Comparison of ENCODE assay signal across 20 cellular contexts in genomic region chr11:112129656-112130055, GRCh38. TPM values are rescaled to one million over a fixed set of nuclear protein-coding genes. Genes with fewer than 3 reads are reported as not detected.
A peak's percentile ranks its signal among the peaks of the same experiment; 100 is the strongest.
DNase-seq lines count a peak whose midpoint lies in the region; ATAC-seq and TF ChIP-seq lines count a peak whose summit lies in the region.
"Had no signal": no experiment of that assay in that cellular context is flagged by ENCODE, and none has a peak within 500 bp of the region (broad histone marks: within the 10 kb centered on the region; RNA-seq: fewer than 3 reads in every experiment).

No MANE protein-coding gene starts in this region.

- TF ChIP-seq CTCF in HCT116 (IDR thresholded peaks at IDR 0.05 in 2 of 3, conservative IDR thresholded peaks at IDR 0.05 in 1 of 3; ENCODE audit: borderline replicate concordance in 1 of 3, insufficient read depth in 1 of 3, low read depth in 2 of 3, low read length in 2 of 3), result no peak
- no peak for TF ChIP-seq CTCF in RWPE1 (conservative IDR thresholded peaks at IDR 0.05; ENCODE audit: low read depth)
- TF ChIP-seq CTCF in heart right ventricle (IDR thresholded peaks at IDR 0.05), result no peak
- no peak for TF ChIP-seq CTCF in esophagus muscularis mucosa (IDR thresholded peaks at IDR 0.05)

- no peaks in the 10 kb centered on the region for H3K79me2 ChIP-seq in HCT116 (ENCODE audit: insufficient read depth, low read length)
- H3K79me2 ChIP-seq: hepatocyte had no signal

- CTCF ChIA-PET in HCT116 (lab: Charles Lee) (no interaction called here), RWPE1 (lab: Yijun Ruan, JAX) (no interaction called here)

- ATAC-seq in HCT116, result no peak
- ATAC-seq in heart right ventricle, result peak in 7 of 8 donors; percentile 52 to 80 (median 64)
- ATAC-seq in sciatic nerve, result peak; percentile 76
- no peak for ATAC-seq in GM18868 (IDR thresholded peaks at IDR 0.05; ENCODE audit: unreplicated experiment)
- ATAC-seq: stimulated activated naive CD8-positive, alpha-beta T cell treated with anti-CD3 and anti-CD28 coated beads, Interleukin-15, amount 100 ng/mL, for 72 hours had no signal

- H3K9me2 ChIP-seq in HCT116 (ENCODE audit: insufficient read depth), result no peaks in the 10 kb centered on the region

- no peak overlapping the region for H2AFZ ChIP-seq in HCT116 (ENCODE audit: low read depth, low read length, poor library complexity, severe bottlenecking)
- H2AFZ ChIP-seq: hepatocyte had no signal

- TF ChIP-seq RAD21 in HCT116 (IDR thresholded peaks at IDR 0.05; ENCODE audit: low read depth), result no peak

- BruUV-seq in HCT116 (replicated peaks; lab: Mats Ljungman, UMichigan), result no TSS peak

- in situ Hi-C loops in HAP-1 (cut with MboI; ENCODE audit: low sequenced_read_pairs), result no loop called here

- POLR2A ChIA-PET in HCT116 (lab: Charles Lee) (interaction anchor here (2.5 kb wide), 1 partner anchor 9 kb away, joined by 8 read pairs; no protein-coding TSS in a partner anchor), RWPE1 (lab: Yijun Ruan, JAX; ENCODE audit: low non-redundant PET) (no interaction called here)

- no peak overlapping the region for H3K4me2 ChIP-seq in HCT116 (ENCODE audit: low read length)
- H3K4me2 ChIP-seq: hepatocyte had no signal

- H3K4me3 ChIP-seq in HCT116 (replicated peaks in 1 of 2; ENCODE audit: low read depth in 1 of 2, low read length in 2 of 2), result no peak overlapping the region
- H3K4me3 ChIP-seq in heart right ventricle, result no peak overlapping the region
- no peak overlapping the region for H3K4me3 ChIP-seq in esophagus muscularis mucosa
- no peak overlapping the region for H3K4me3 ChIP-seq in HAP-1
- H3K4me3 ChIP-seq: hepatocyte, prostate gland had no signal

- DNase-seq in HCT116 (ENCODE audit: low read depth, low spot score) (no peak), RWPE1 (ENCODE audit: low spot score) (no peak), heart right ventricle (peak in 1 of 2 donors; percentile 6), sciatic nerve (ENCODE audit: low spot score) (no peak), esophagus muscularis mucosa (ENCODE audit: extremely low spot score) (no peak), COLO829 (ENCODE audit: low spot score) (no peak), HAP-1 (ENCODE audit: low spot score in 2 of 2) (no peak)
- DNase-seq: activated CD4-positive, alpha-beta T cell treated with anti-CD3 and anti-CD28 coated beads for 48 hours; activated naive CD4-positive, alpha-beta T cell treated with Interleukin-2 at 50 U/mL for 16 hours; cortex of kidney; naive B cell; NCI-H2107; NCI-H82; SHP77 treated with DMSO at 0.1 percent for 48 hours; stimulated activated CD4-positive, alpha-beta T cell treated with anti-CD3 and anti-CD28 coated beads, Interleukin-15, amount 100 ng/mL, for 24 hours; stimulated activated naive CD8-positive, alpha-beta T cell treated with anti-CD3 and anti-CD28 coated beads, Interleukin-15, amount 100 ng/mL, for 72 hours; T-helper 9 cell had no signal

- H3K27ac ChIP-seq in HCT116 (ENCODE audit: low read depth, low read length), result peak overlapping the region; percentile 76
- H3K27ac ChIP-seq in RWPE1, result peak overlapping the region; percentile 81
- no peak overlapping the region for H3K27ac ChIP-seq in heart right ventricle
- no peak overlapping the region for H3K27ac ChIP-seq in esophagus muscularis mucosa (replicated peaks in 1 of 4)
- H3K27ac ChIP-seq: hepatocyte, prostate gland had no signal

- intact Hi-C loops in HCT116 (cut with micrococcal nuclease) (no loop called here), heart right ventricle (cut with DNase I) (no loop called here), sciatic nerve (cut with DNase I) (no loop called here), esophagus muscularis mucosa (cut with DNase I) (loop anchor here (5.0 kb wide), 1 partner anchor 38 kb away; the partner anchor contains the start of gene TEX12)

- no peak for TF ChIP-seq EP300 in esophagus muscularis mucosa (IDR thresholded peaks at IDR 0.05)

- H3K9me3 ChIP-seq in HCT116 (ENCODE audit: control insufficient read depth in 1 of 2, insufficient read depth in 1 of 2, low read depth in 1 of 2, low read length in 2 of 2) (no peaks in the 10 kb centered on the region), heart right ventricle (no peaks in the 10 kb centered on the region), esophagus muscularis mucosa (no peaks in the 10 kb centered on the region), HAP-1 (no peaks in the 10 kb centered on the region)
- H3K9me3 ChIP-seq: prostate gland had no signal

- 87 to 91% methylated on average over 5 of the region's 5 CpGs for WGBS in heart right ventricle, 2 donors
- WGBS in esophagus muscularis mucosa, result 79% methylated on average over 5 of the region's 5 CpGs

- H3K9ac ChIP-seq in HCT116 (ENCODE audit: low read length), result no peak overlapping the region

- no peak for TF ChIP-seq POLR2A in HCT116 (IDR thresholded peaks at IDR 0.05; ENCODE audit: borderline replicate concordance, extremely low read depth, insufficient read depth, insufficient read length)
- no peak for TF ChIP-seq POLR2A in esophagus muscularis mucosa (IDR thresholded peaks at IDR 0.05; ENCODE audit: low read depth)

- no peaks in the 10 kb centered on the region for H4K20me1 ChIP-seq in HCT116 (ENCODE audit: insufficient read depth)

- RAD21 ChIA-PET in HCT116 (lab: Charles Lee; ENCODE audit: low non-redundant PET in 1 of 2, low total read pairs in 2 of 2, uncharacterized antibody in 2 of 2, unreplicated experiment in 2 of 2), result no interaction called here

- H3K4me1 ChIP-seq in HCT116 (ENCODE audit: control insufficient read depth in 1 of 2, insufficient read depth in 2 of 2, low read length in 2 of 2) (peaks cover 54 to 81% of the 10 kb centered on the region in 2 experiments), heart right ventricle (peaks cover 0 to 14% (median 0%) of the 10 kb centered on the region in 9 donors), esophagus muscularis mucosa (peaks cover 0 to 12% (median 11%) of the 10 kb centered on the region in 4 donors), HAP-1 (peaks cover 5% of the 10 kb centered on the region; the same call in 1 of the 2 replicates)
- H3K4me1 ChIP-seq: prostate gland had no signal

- H3K27me3 ChIP-seq in HCT116 (ENCODE audit: insufficient read depth, low read length), result no peaks in the 10 kb centered on the region
- H3K27me3 ChIP-seq in heart right ventricle, result no peaks in the 10 kb centered on the region
- no peaks in the 10 kb centered on the region for H3K27me3 ChIP-seq in esophagus muscularis mucosa
- no peaks in the 10 kb centered on the region for H3K27me3 ChIP-seq in HAP-1 (ENCODE audit: low read depth)
- H3K27me3 ChIP-seq: hepatocyte had no signal

- H3K36me3 ChIP-seq in HCT116 (ENCODE audit: control insufficient read depth in 1 of 2, insufficient read depth in 2 of 2, low read length in 2 of 2) (no peaks in the 10 kb centered on the region), heart right ventricle (no peaks in the 10 kb centered on the region), esophagus muscularis mucosa (no peaks in the 10 kb centered on the region), HAP-1 (replicated peaks) (no peaks in the 10 kb centered on the region)
- H3K36me3 ChIP-seq: prostate gland had no signal

TF ChIP-seq in HCT116, 20 proteins besides CTCF, POLR2A, EP300 and RAD21:
- TF ChIP-seq ZFX (IDR thresholded peaks at IDR 0.05), result 0 out of 2 replicates have a peak, but pooled peaks have one; percentile 18
- no peak for TF ChIP-seq ZNF274 (IDR thresholded peaks at IDR 0.05; ENCODE audit: low read depth, low read length)

RNA-seq across cellular contexts. Expression of gene IL18, which starts 34.2 kb away (rescaled TPM):
- total RNA-seq in HCT116 (2021; ENCODE audit: unreplicated experiment) (112 TPM), heart right ventricle (1 to 10 TPM in 5 of 10 donors, under 1 TPM in 5; 0.28 to 5.7 (median 1.0) TPM), sciatic nerve (20.3 TPM), esophagus muscularis mucosa (1 to 10 TPM; 5.8 to 7.9 (median 6.8) TPM)
- 64.3 and 75.5 TPM in 2 replicates for polyA plus RNA-seq in HCT116 (2012)
- 1 to 10 TPM; 1.3 to 4.2 TPM for polyA plus RNA-seq in heart right ventricle

RNA-seq across cellular contexts. Expression of gene TEX12, which starts 37.5 kb away (rescaled TPM):
- not detected for total RNA-seq in HCT116 (2021; ENCODE audit: unreplicated experiment)
- not detected in 2 replicates for polyA plus RNA-seq in HCT116 (2012)
- 1 to 10 TPM in 1 of 10 donors, under 1 TPM in 1, not detected in 8; 0.49 to 1.6 TPM for total RNA-seq in heart right ventricle
- under 1 TPM in 1 of 2 donors, not detected in 1; 0.06 TPM for polyA plus RNA-seq in heart right ventricle
- 0.58 TPM for total RNA-seq in sciatic nerve
- total RNA-seq in esophagus muscularis mucosa, result 1 to 10 TPM in 1 of 4 donors, under 1 TPM in 1, not detected in 2; 0.40 to 4.2 TPM
- polyA plus RNA-seq: hepatocyte had no signal

RNA-seq across cellular contexts. Expression of gene SDHD, which starts 43.0 kb away (rescaled TPM):
- 129 TPM for total RNA-seq in HCT116 (2021; ENCODE audit: unreplicated experiment)
- polyA plus RNA-seq in HCT116 (2012), result 160 and 163 TPM in 2 replicates
- 100 to 1,000 TPM; 205 to 330 (median 279) TPM for total RNA-seq in heart right ventricle
- polyA plus RNA-seq in heart right ventricle, result 100 to 1,000 TPM; 121 to 187 TPM
- total RNA-seq in sciatic nerve, result 75.5 TPM
- total RNA-seq in esophagus muscularis mucosa, result 100 to 1,000 TPM; 112 to 148 (median 128) TPM

RNA-seq across cellular contexts. Expression of gene TIMM8B, which starts 43.1 kb away (rescaled TPM):
- total RNA-seq in HCT116 (2021; ENCODE audit: unreplicated experiment), result 62.1 TPM
- polyA plus RNA-seq in HCT116 (2012), result 63.5 and 73.7 TPM in 2 replicates
- total RNA-seq in heart right ventricle, result 100 to 1,000 TPM; 142 to 194 (median 168) TPM
- 100 to 1,000 TPM; 147 to 193 TPM for polyA plus RNA-seq in heart right ventricle
- total RNA-seq in sciatic nerve, result 30.8 TPM
- total RNA-seq in esophagus muscularis mucosa, result 10 to 100 TPM; 27.8 to 57.7 (median 30.9) TPM

RNA-seq across cellular contexts. Expression of gene BCO2, which starts 45.7 kb away (rescaled TPM):
- 4.0 TPM for total RNA-seq in HCT116 (2021; ENCODE audit: unreplicated experiment)
- polyA plus RNA-seq in HCT116 (2012), result 1.5 and 2.1 TPM in 2 replicates
- 100 to 1,000 TPM in 3 of 10 donors, 10 to 100 TPM in 7; 46.2 to 137 (median 86.5) TPM for total RNA-seq in heart right ventricle
- polyA plus RNA-seq in heart right ventricle, result 100 to 1,000 TPM in 1 of 2 donors, 10 to 100 TPM in 1; 39.3 to 132 TPM
- total RNA-seq in sciatic nerve, result 15.6 TPM
- total RNA-seq in esophagus muscularis mucosa, result 10 to 100 TPM in 1 of 4 donors, 1 to 10 TPM in 3; 1.4 to 11.6 (median 3.1) TPM

Comparison
In these comparisons a context has a peak if more than half of its experiments do, and no peak if none do; other contexts are left out.
1. ATAC-seq: peak in heart right ventricle (7 of 8) and sciatic nerve (single experiment); none in HCT116 (single experiment) and GM18868 (single experiment).
2. H3K27ac ChIP-seq: peak in HCT116 (single experiment) and RWPE1 (single experiment); none in heart right ventricle (0 of 10) and esophagus muscularis mucosa (0 of 4).